25 cellular contexts compared by ENCODE assay signal in genomic region chr5:59522201-59522831, GRCh38.
DNase-seq lines count a peak whose midpoint lies in the region; ATAC-seq and TF ChIP-seq lines count a peak whose summit lies in the region.
"Had no signal": no experiment of that assay in that cellular context is flagged by ENCODE, and none has a peak within 500 bp of the region (broad histone marks: within the 10 kb centered on the region; RNA-seq: fewer than 3 reads in every experiment).

No MANE protein-coding gene starts in this region.

- H3K36me3 ChIP-seq in mesenchymal stem cell (ENCODE audit: control insufficient read depth in 1 of 2, insufficient read depth in 2 of 2, low read depth in 1 of 2, low read length in 2 of 2) (peaks cover 0 to 5% of the 10 kb centered on the region in 2 experiments), upper lobe of right lung (no peaks in the 10 kb centered on the region)

- ATAC-seq in upper lobe of right lung: peak; percentile 86
- ATAC-seq in left cardiac atrium: no peak
- ATAC-seq in GM21515 (IDR thresholded peaks at IDR 0.05; ENCODE audit: unreplicated experiment): no peak
- ATAC-seq: K562; left ventricle myocardium superior; natural killer cell; Panc1; stimulated activated effector memory CD8-positive, alpha-beta T cell treated with anti-CD3 and anti-CD28 coated beads, Interleukin-12 subunit alpha, Interleukin-12 subunit beta, amount 100 ng/mL, for 72 hours had no signal

- no peak overlapping the region for H2AK5ac ChIP-seq in mesenchymal stem cell (ENCODE audit: low read length, severe bottlenecking)

- no peak overlapping the region for H4K91ac ChIP-seq in mesenchymal stem cell (ENCODE audit: low read length)

- no peak overlapping the region for H3K9ac ChIP-seq in mesenchymal stem cell (ENCODE audit: low read length)

- H3K4me1 ChIP-seq in mesenchymal stem cell (ENCODE audit: control insufficient read depth, insufficient read depth, low read depth, low read length) (peaks cover 5% of the 10 kb centered on the region), upper lobe of right lung (no peaks in the 10 kb centered on the region)

- H3K14ac ChIP-seq in mesenchymal stem cell (ENCODE audit: low read length in 2 of 2): no peak overlapping the region

- H2BK15ac ChIP-seq in mesenchymal stem cell (ENCODE audit: low read depth, poor library complexity, severe bottlenecking): no peak overlapping the region

- TF ChIP-seq CTCF in upper lobe of right lung (IDR thresholded peaks at IDR 0.05): no peak

- H3K4ac ChIP-seq in mesenchymal stem cell (ENCODE audit: low read depth in 1 of 2, low read length in 2 of 2): no peak overlapping the region

- no peak overlapping the region for H2BK12ac ChIP-seq in mesenchymal stem cell (ENCODE audit: low read length in 2 of 2)

- no peak overlapping the region for H2AFZ ChIP-seq in mesenchymal stem cell (ENCODE audit: low read depth, low read length)

- H2BK5ac ChIP-seq in mesenchymal stem cell (ENCODE audit: low read depth, low read length, poor library complexity, severe bottlenecking): no peak overlapping the region

- peak overlapping the region; percentile 18 for H3K27ac ChIP-seq in mesenchymal stem cell (ENCODE audit: low read length, poor library complexity, severe bottlenecking)
- no peak overlapping the region for H3K27ac ChIP-seq in upper lobe of right lung
- H3K27ac ChIP-seq: 22Rv1 had no signal

- DNase-seq in DMS53 (lab: John Stamatoyannopoulos, UW) (peak; percentile 80), DMS53 treated with DMSO at 0.1 percent for 48 hours (lab: John Stamatoyannopoulos, UW; ENCODE audit: unreplicated experiment) (no peak), glomerular visceral epithelial cell (ENCODE audit: extremely low spot score) (peak; percentile 28), mesenchymal stem cell (no peak), upper lobe of right lung (no peak), left cardiac atrium (no peak)
- DNase-seq in activated T-cell treated with anti-CD3 and anti-CD28 coated beads, Interleukin-2, amount 50 U/mL, for 48 hours: no peak
- DNase-seq: activated CD4-positive, alpha-beta memory T cell treated with anti-CD3 and anti-CD28 coated beads for 36 hours; activated CD4-positive, CD25-positive, alpha-beta regulatory T cell treated with anti-CD3 and anti-CD28 coated beads, Interleukin-2, amount 50 U/mL, for 72 hours; activated naive CD4-positive, alpha-beta T cell treated with anti-CD3 and anti-CD28 coated beads for 36 hours; C1 segment of cervical spinal cord; hypothalamus; left ventricle myocardium superior; MM.1S; natural killer cell; NCI-H1930; NCI-H524 treated with DMSO at 0.1 percent for 48 hours; SHP77; substantia nigra; T-helper 2 cell had no signal

- peaks cover 0 to 6% of the 10 kb centered on the region in 2 experiments for H3K27me3 ChIP-seq in mesenchymal stem cell (ENCODE audit: control insufficient read depth in 1 of 2, insufficient read depth in 1 of 2, low read length in 2 of 2)
- no peaks in the 10 kb centered on the region for H3K27me3 ChIP-seq in upper lobe of right lung

- H3K4me3 ChIP-seq in mesenchymal stem cell (ENCODE audit: insufficient read depth in 1 of 2, low read depth in 1 of 2, low read length in 2 of 2) (no peak overlapping the region), upper lobe of right lung (no peak overlapping the region)
- H3K4me3 ChIP-seq: K562 had no signal

- no peak overlapping the region for H4K8ac ChIP-seq in mesenchymal stem cell (ENCODE audit: low read length)

- no peak overlapping the region for H3K18ac ChIP-seq in mesenchymal stem cell (ENCODE audit: low read depth in 1 of 2, low read length in 2 of 2)

- H2BK120ac ChIP-seq in mesenchymal stem cell (ENCODE audit: low read depth, low read length): no peak overlapping the region

- H3K9me3 ChIP-seq in mesenchymal stem cell (ENCODE audit: control insufficient read depth, low read length): peaks cover 2% of the 10 kb centered on the region
- no peaks in the 10 kb centered on the region for H3K9me3 ChIP-seq in upper lobe of right lung

- H3K79me1 ChIP-seq in mesenchymal stem cell (replicated peaks; ENCODE audit: low read length, poor library complexity, severe bottlenecking): peaks cover 3% of the 10 kb centered on the region

- intact Hi-C loops in upper lobe of right lung (cut with DNase I) (no loop called here), left cardiac atrium (cut with DNase I) (no loop called here)

- H3K4me2 ChIP-seq in mesenchymal stem cell (ENCODE audit: low read length, poor library complexity, severe bottlenecking): no peak overlapping the region

- no peak overlapping the region for H3K23ac ChIP-seq in mesenchymal stem cell (ENCODE audit: low read length in 2 of 2)

- 96% methylated on average over 2 of the region's 3 CpGs for WGBS in mesenchymal stem cell

Comparison
In these comparisons a context has a peak if more than half of its experiments do, and no peak if none do; other contexts are left out.
1. DNase-seq: peak in DMS53 (single experiment) and glomerular visceral epithelial cell (single experiment); none in DMS53 treated with DMSO at 0.1 percent for 48 hours (single experiment), mesenchymal stem cell (single experiment), upper lobe of right lung (single experiment), left cardiac atrium (single experiment) and activated T-cell treated with anti-CD3 and anti-CD28 coated beads, Interleukin-2, amount 50 U/mL, for 48 hours (0 of 2).